ENCODE assay signal across 9 cellular contexts in the genomic region with DNA sequence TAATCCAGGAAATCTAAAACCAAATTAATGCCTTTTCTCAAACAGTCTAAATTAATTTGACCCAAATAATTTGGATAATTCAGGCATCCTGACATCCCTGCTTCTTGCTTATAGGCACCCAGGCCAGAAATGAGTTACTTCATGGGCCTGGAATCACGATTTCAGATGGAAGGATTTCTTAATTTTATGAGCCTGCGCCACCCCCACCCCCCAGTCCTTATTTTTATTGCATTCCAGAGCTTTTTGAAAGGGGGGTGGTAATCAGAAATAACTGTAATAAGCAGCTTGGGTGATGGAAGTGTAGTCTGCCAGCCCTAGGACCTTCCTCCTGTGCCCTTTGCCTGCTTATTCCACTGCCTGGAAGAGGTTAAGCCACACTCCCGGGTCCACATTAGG. TPM values are rescaled to one million over a fixed set of nuclear protein-coding genes. Genes with fewer than 3 reads are reported as not detected.
A peak's percentile ranks its signal among the peaks of the same experiment; 100 is the strongest.
DNase-seq lines count a peak whose midpoint lies in the region; ATAC-seq and TF ChIP-seq lines count a peak whose summit lies in the region.
"Had no signal": no experiment of that assay in that cellular context is flagged by ENCODE, and none has a peak within 500 bp of the region (broad histone marks: within the 10 kb centered on the region; RNA-seq: fewer than 3 reads in every experiment).

No MANE protein-coding gene starts in this region.

- no peak for TF ChIP-seq CTCF in DND-41 (IDR thresholded peaks at IDR 0.05; ENCODE audit: borderline replicate concordance, extremely low read depth, low read length, poor library complexity, severe bottlenecking)
- TF ChIP-seq CTCF in esophagus muscularis mucosa (IDR thresholded peaks at IDR 0.05), result no peak

- H3K27me3 ChIP-seq in DND-41 (ENCODE audit: insufficient read depth, low read length, poor library complexity), result no peaks in the 10 kb centered on the region
- H3K27me3 ChIP-seq in SJCRH30, result no peaks in the 10 kb centered on the region
- no peaks in the 10 kb centered on the region for H3K27me3 ChIP-seq in esophagus muscularis mucosa
- H3K27me3 ChIP-seq in trophoblast cell (ENCODE audit: insufficient read depth, low read length), result no peaks in the 10 kb centered on the region

- H2AK5ac ChIP-seq in trophoblast cell (ENCODE audit: low read length), result no peak overlapping the region

- H3K4me2 ChIP-seq in DND-41 (ENCODE audit: insufficient read depth, low read length), result peak overlapping the region; percentile 97
- H3K4me2 ChIP-seq in trophoblast cell (ENCODE audit: low read length), result peak overlapping the region; percentile 89

- no peak for TF ChIP-seq EP300 in esophagus muscularis mucosa (IDR thresholded peaks at IDR 0.05)

- DNase-seq in DND-41, result no peak
- DNase-seq in SJCRH30, result no peak
- no peak for DNase-seq in esophagus muscularis mucosa (ENCODE audit: extremely low spot score)
- DNase-seq in trophoblast cell, result no peak
- no peak for DNase-seq in left colon
- DNase-seq in erythroblast (lab: John Stamatoyannopoulos, UW), result no peak
- no peak for DNase-seq in NCI-H446 (lab: John Stamatoyannopoulos, UW)

- H3K4me1 ChIP-seq in DND-41 (ENCODE audit: insufficient read depth, low read length) (peaks cover 34% of the 10 kb centered on the region), SJCRH30 (peaks cover 11% of the 10 kb centered on the region), esophagus muscularis mucosa (peaks cover 33 to 61% (median 51%) of the 10 kb centered on the region in 4 donors), trophoblast cell (ENCODE audit: control insufficient read depth in 1 of 2, insufficient read depth in 2 of 2, low read length in 2 of 2) (peaks cover 19 to 28% of the 10 kb centered on the region in 2 experiments)

- no peaks in the 10 kb centered on the region for H3K9me3 ChIP-seq in DND-41 (ENCODE audit: insufficient read depth, low read length, severe bottlenecking)
- H3K9me3 ChIP-seq in SJCRH30 (replicated peaks), result no peaks in the 10 kb centered on the region
- no peaks in the 10 kb centered on the region for H3K9me3 ChIP-seq in esophagus muscularis mucosa
- H3K9me3 ChIP-seq in trophoblast cell (ENCODE audit: insufficient read depth, low read depth, low read length), result peaks cover 2% of the 10 kb centered on the region

- ATAC-seq in DND-41 (ENCODE audit: insufficient read depth, low read depth), result no peak
- no peak for ATAC-seq in GM18520 (IDR thresholded peaks at IDR 0.05; ENCODE audit: unreplicated experiment)
- no peak for ATAC-seq in left colon

- H2BK120ac ChIP-seq in trophoblast cell (ENCODE audit: insufficient read depth, low read length, poor library complexity), result no peak overlapping the region

- no peak overlapping the region for H3K4ac ChIP-seq in trophoblast cell (ENCODE audit: low read depth, low read length)

- WGBS in esophagus muscularis mucosa, result 23% methylated on average over 3 of the region's 3 CpGs
- no CpG with 5 or more reads among the region's 3 CpGs for WGBS in trophoblast cell (ENCODE audit: extremely low coverage, insufficient coverage, insufficient read length)

- H2AFZ ChIP-seq in DND-41 (ENCODE audit: low read depth, low read length) (no peak overlapping the region), trophoblast cell (ENCODE audit: insufficient read depth, low read length, poor library complexity) (no peak overlapping the region)

- H3K79me1 ChIP-seq in trophoblast cell (ENCODE audit: low read length), result peaks cover 21% of the 10 kb centered on the region

- H3K27ac ChIP-seq in DND-41 (ENCODE audit: low read length) (peak overlapping the region; percentile 53), SJCRH30 (peak overlapping the region; percentile 53), esophagus muscularis mucosa (replicated peaks in 1 of 4) (peak overlapping the region; percentile 90 to 97 (median 96)), trophoblast cell (ENCODE audit: low read depth, low read length) (peak overlapping the region; percentile 96)

- H4K91ac ChIP-seq in trophoblast cell (ENCODE audit: low read depth, low read length), result no peak overlapping the region

- peaks cover 7% of the 10 kb centered on the region for H4K20me1 ChIP-seq in DND-41 (ENCODE audit: insufficient read depth, low read length)

- no peak overlapping the region for H2BK12ac ChIP-seq in trophoblast cell (ENCODE audit: low read length)

- peak overlapping the region; percentile 45 for H3K14ac ChIP-seq in trophoblast cell (ENCODE audit: low read length)

- H3K18ac ChIP-seq in trophoblast cell (ENCODE audit: low read length), result no peak overlapping the region

- H3K9ac ChIP-seq in DND-41 (ENCODE audit: low read depth, low read length), result peak overlapping the region; percentile 96
- peak overlapping the region; percentile 59 for H3K9ac ChIP-seq in trophoblast cell (ENCODE audit: low read length)

- intact Hi-C loops in esophagus muscularis mucosa (cut with DNase I), result loop anchor here (2.0 kb wide), 1 partner anchor 41 kb away; a partner anchor contains a TSS
- intact Hi-C loops in left colon (cut with DNase I, micrococcal nuclease), result no loop called here

- peak overlapping the region; percentile 11 for H4K8ac ChIP-seq in trophoblast cell (ENCODE audit: low read depth, low read length)

- H4K12ac ChIP-seq in trophoblast cell (ENCODE audit: low read depth, low read length), result no peak overlapping the region

- H3K79me2 ChIP-seq in DND-41 (ENCODE audit: insufficient read depth, low read length) (peaks cover 45% of the 10 kb centered on the region), trophoblast cell (ENCODE audit: control insufficient read depth, insufficient read depth, low read length, poor library complexity) (peaks cover 20% of the 10 kb centered on the region)

- peak overlapping the region; percentile 45 for H2BK5ac ChIP-seq in trophoblast cell (ENCODE audit: low read depth, low read length, poor library complexity)

- H3K23ac ChIP-seq in trophoblast cell (ENCODE audit: low read length), result no peak overlapping the region

- H3K4me3 ChIP-seq in DND-41 (ENCODE audit: low read depth in 1 of 2, low read length in 2 of 2) (peak overlapping the region; percentile 93 to 98; a peak in 3 of 4 replicates), SJCRH30 (peak overlapping the region; percentile 86), esophagus muscularis mucosa (peak overlapping the region; percentile 85 to 100 (median 99)), trophoblast cell (ENCODE audit: low read depth, low read length) (no peak overlapping the region)

- TF ChIP-seq POLR2A in esophagus muscularis mucosa (IDR thresholded peaks at IDR 0.05; ENCODE audit: low read depth) (no peak), erythroblast (IDR thresholded peaks at IDR 0.05; ENCODE audit: low read length) (no peak)

- H3K36me3 ChIP-seq in DND-41 (ENCODE audit: insufficient read depth, low read length) (peaks cover 61% of the 10 kb centered on the region), SJCRH30 (peaks cover 41% of the 10 kb centered on the region), esophagus muscularis mucosa (peaks cover 47 to 61% (median 55%) of the 10 kb centered on the region in 4 donors), trophoblast cell (ENCODE audit: control insufficient read depth in 1 of 2, insufficient read depth in 2 of 2, low read length in 2 of 2) (peaks cover 50 to 58% of the 10 kb centered on the region in 2 experiments)

RNA-seq across cellular contexts. Expression of a gene that starts 1.3 kb away (rescaled TPM):
- 194 and 196 TPM in 2 replicates for total RNA-seq in SJCRH30 (2014; rRNA removed; shearing (Covaris generic))
- total RNA-seq in esophagus muscularis mucosa (100 to 1,000 TPM; 258 to 397 (median 298) TPM), left colon (100 to 1,000 TPM; 211 to 219 TPM)
- 392 and 402 TPM in 2 replicates for polyA plus RNA-seq in trophoblast cell (2013)

RNA-seq across cellular contexts. Expression of a gene that starts 10.0 kb away (rescaled TPM):
- total RNA-seq in SJCRH30 (2014; rRNA removed; shearing (Covaris generic)), result 29.4 and 32.6 TPM in 2 replicates
- total RNA-seq in esophagus muscularis mucosa (10 to 100 TPM; 34.8 to 43.2 (median 36.9) TPM), left colon (10 to 100 TPM; 56.1 to 69.2 TPM)
- 31.9 and 32.0 TPM in 2 replicates for polyA plus RNA-seq in trophoblast cell (2013)

RNA-seq across cellular contexts. Expression of a gene that starts 20.8 kb away (rescaled TPM):
- total RNA-seq in SJCRH30 (2014; rRNA removed; shearing (Covaris generic)), result 38.5 and 43.7 TPM in 2 replicates
- 100 to 1,000 TPM in 2 of 4 donors, 10 to 100 TPM in 2; 64.0 to 119 (median 86.3) TPM for total RNA-seq in esophagus muscularis mucosa
- polyA plus RNA-seq in trophoblast cell (2013), result 158 and 169 TPM in 2 replicates
- total RNA-seq in left colon, result 10 to 100 TPM; 63.2 to 66.3 TPM

RNA-seq across cellular contexts. Expression of a gene that starts 40.8 kb away (rescaled TPM):
- total RNA-seq in SJCRH30 (2014; rRNA removed; shearing (Covaris generic)), result 42.6 and 43.0 TPM in 2 replicates
- 10 to 100 TPM; 29.3 to 39.5 (median 33.8) TPM for total RNA-seq in esophagus muscularis mucosa
- polyA plus RNA-seq in trophoblast cell (2013), result 29.4 and 31.2 TPM in 2 replicates
- total RNA-seq in left colon, result 10 to 100 TPM; 32.6 to 40.8 TPM

RNA-seq across cellular contexts. Expression of a gene that starts 53.4 kb away (rescaled TPM):
- 0.51 and 1.0 TPM in 2 replicates for total RNA-seq in SJCRH30 (2014; rRNA removed; shearing (Covaris generic))
- total RNA-seq in esophagus muscularis mucosa (under 1 TPM in 3 of 4 donors, not detected in 1; 0.17 to 0.33 (median 0.32) TPM), left colon (1 to 10 TPM; 2.2 to 3.3 TPM)
- polyA plus RNA-seq in trophoblast cell (2013), result 0.01 TPM in 2 replicates
- total RNA-seq: pulmonary artery endothelial cell had no signal
